Comparison of ENCODE assay signal across 19 cellular contexts in the genomic region with DNA sequence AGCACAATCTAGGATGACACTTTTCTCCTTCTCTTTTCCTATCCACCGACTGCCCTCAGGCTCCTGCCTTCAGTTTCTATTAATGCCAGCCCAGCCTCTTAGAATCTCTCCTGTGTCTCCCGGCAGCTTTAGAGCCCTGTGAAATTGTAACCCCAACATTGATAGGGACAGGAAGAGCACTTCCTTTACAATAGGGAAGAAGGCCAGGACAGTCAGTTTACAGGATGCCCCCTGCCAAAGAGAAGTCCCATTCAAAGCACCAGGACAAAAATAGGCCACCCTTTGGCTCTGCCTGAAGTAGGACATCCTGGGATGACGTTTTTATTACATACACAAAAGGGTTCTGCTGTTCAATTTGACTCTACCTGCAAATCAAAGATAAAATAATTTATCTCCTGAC.
A peak's percentile ranks its signal among the peaks of the same experiment; 100 is the strongest.
DNase-seq lines count a peak whose midpoint lies in the region; ATAC-seq and TF ChIP-seq lines count a peak whose summit lies in the region.
"Had no signal": no experiment of that assay in that cellular context is flagged by ENCODE, and none has a peak within 500 bp of the region (broad histone marks: within the 10 kb centered on the region; RNA-seq: fewer than 3 reads in every experiment).

No MANE protein-coding gene starts in this region.

- no peak for TF ChIP-seq CTCF in endothelial cell (IDR thresholded peaks at IDR 0.05; ENCODE audit: unreplicated experiment)
- no peak for TF ChIP-seq CTCF in right lobe of liver (IDR thresholded peaks at IDR 0.05)
- no peak for TF ChIP-seq CTCF in gastrocnemius medialis (IDR thresholded peaks at IDR 0.05 in 4 of 5, conservative IDR thresholded peaks at IDR 0.05 in 1 of 5)

- peak overlapping the region; percentile 33 for H3K27ac Mint-ChIP-seq in endothelial cell (ENCODE audit: unreplicated experiment)
- H3K27ac Mint-ChIP-seq: CD14-positive monocyte, HFFc6 had no signal

- ATAC-seq in left cardiac atrium = peak; percentile 40 to 71
- ATAC-seq in right lobe of liver = peak; percentile 52 to 79 (median 64)
- peak; percentile 56 to 63 for ATAC-seq in gastrocnemius medialis
- ATAC-seq: PC-3 had no signal

- H3K27me3 Mint-ChIP-seq in endothelial cell (ENCODE audit: unreplicated experiment) = peaks cover 3% of the 10 kb centered on the region

- 29% methylated on average over 3 of the region's 3 CpGs for WGBS in right lobe of liver (ENCODE audit: insufficient coverage, low coverage, low lambda C conversion rate, missing lambda C conversion rate)

- H3K4me1 ChIP-seq in right lobe of liver (no peaks in the 10 kb centered on the region), gastrocnemius medialis (peaks cover 9 to 13% of the 10 kb centered on the region in 2 donors)

- H3K36me3 Mint-ChIP-seq in endothelial cell (ENCODE audit: low read depth, unreplicated experiment) = no peaks in the 10 kb centered on the region
- H3K36me3 Mint-ChIP-seq: CD14-positive monocyte had no signal

- no peak overlapping the region for H3K27ac ChIP-seq in right lobe of liver
- H3K27ac ChIP-seq in gastrocnemius medialis = peak overlapping the region in 2 of 4 donors; percentile 1 to 27
- H3K27ac ChIP-seq: KMS-11 had no signal

- H3K27me3 ChIP-seq in right lobe of liver (no peaks in the 10 kb centered on the region), gastrocnemius medialis (no peaks in the 10 kb centered on the region)

- H3K9me3 ChIP-seq in right lobe of liver (no peaks in the 10 kb centered on the region), gastrocnemius medialis (no peaks in the 10 kb centered on the region)

- in situ Hi-C loops in gastrocnemius medialis (cut with MboI; ENCODE audit: low sequenced_read_pairs in 4 of 4) = loop anchor here in 1 of 4 donors (10.0 kb wide), 1 partner anchor 190 kb away; no protein-coding TSS in a partner anchor

- H3K36me3 ChIP-seq in right lobe of liver (no peaks in the 10 kb centered on the region), gastrocnemius medialis (no peaks in the 10 kb centered on the region)

- no peak overlapping the region for H3K4me3 ChIP-seq in right lobe of liver
- peak overlapping the region in 1 of 4 donors; percentile 10 for H3K4me3 ChIP-seq in gastrocnemius medialis

- DNase-seq in endothelial cell (ENCODE audit: low spot score) (peak; percentile 7), left cardiac atrium (no peak), right lobe of liver (no peak), gastrocnemius medialis (peak in 1 of 2 donors; percentile 6), amniotic stem cell (lab: John Stamatoyannopoulos, UW) (no peak), medulla oblongata (ENCODE audit: extremely low spot score) (no peak)
- DNase-seq in activated CD4-positive, alpha-beta T cell treated with anti-CD3 and anti-CD28 coated beads, Interleukin-2, amount 50 U/mL, for 1 hour = no peak
- DNase-seq: ACHN, AML-193, COR-L47, GF-D8, HFFc6, NCI-H1436, NCI-H2081, NCI-H510A, NCI-H774, PC-3 had no signal

- TF ChIP-seq POLR2A in right lobe of liver (IDR thresholded peaks at IDR 0.05) = no peak
- no peak for TF ChIP-seq POLR2A in gastrocnemius medialis (IDR thresholded peaks at IDR 0.05)

- no peak overlapping the region for H3K4me3 Mint-ChIP-seq in endothelial cell (ENCODE audit: unreplicated experiment)
- H3K4me3 Mint-ChIP-seq: CD14-positive monocyte, HFFc6 had no signal

- H3K9me3 Mint-ChIP-seq in endothelial cell (ENCODE audit: unreplicated experiment) = no peaks in the 10 kb centered on the region
- H3K9me3 Mint-ChIP-seq: CD14-positive monocyte, HFFc6 had no signal

- H3K4me1 Mint-ChIP-seq in endothelial cell (ENCODE audit: unreplicated experiment) = peaks cover 19% of the 10 kb centered on the region

- intact Hi-C loops in left cardiac atrium (cut with DNase I) = no loop called here
- intact Hi-C loops in right lobe of liver (cut with DNase I) = no loop called here
- intact Hi-C loops in gastrocnemius medialis (cut with DNase I; ENCODE audit: low total_unique reads) = no loop called here
